33 cellular contexts compared by ENCODE assay signal in genomic region chr16:72895951-72896350, GRCh38.
A peak's percentile ranks its signal among the peaks of the same experiment; 100 is the strongest.
DNase-seq lines count a peak whose midpoint lies in the region; ATAC-seq and TF ChIP-seq lines count a peak whose summit lies in the region.
"Had no signal": no experiment of that assay in that cellular context is flagged by ENCODE, and none has a peak within 500 bp of the region (broad histone marks: within the 10 kb centered on the region; RNA-seq: fewer than 3 reads in every experiment).

No MANE protein-coding gene starts in this region.

- H3K4me1 ChIP-seq in GM23248 (ENCODE audit: insufficient read depth) (no peaks in the 10 kb centered on the region), left ventricle myocardium inferior (peaks cover 42% of the 10 kb centered on the region), skeletal muscle satellite cell (ENCODE audit: control insufficient read depth, insufficient read depth, low read length) (peaks cover 44% of the 10 kb centered on the region), smooth muscle cell (ENCODE audit: low read depth) (peaks cover 9% of the 10 kb centered on the region)
- H3K4me1 ChIP-seq: BE2C had no signal

- H2AFZ ChIP-seq in GM23248 (no peak overlapping the region), smooth muscle cell (ENCODE audit: low read depth) (no peak overlapping the region)

- no peak for ATAC-seq in HG03095 (IDR thresholded peaks at IDR 0.05; ENCODE audit: unreplicated experiment)
- no peak for ATAC-seq in stimulated activated effector memory CD8-positive, alpha-beta T cell treated with anti-CD3 and anti-CD28 coated beads, Interleukin-12 subunit alpha, Interleukin-12 subunit beta, amount 100 ng/mL, for 72 hours
- ATAC-seq: activated CD8-positive, alpha-beta memory T cell treated with anti-CD3 and anti-CD28 coated beads, Interleukin-2, amount 10 ng/mL, durations not matched to agents 7 days and 5 days; activated T-cell treated with anti-CD3 and anti-CD28 coated beads, Interleukin-2, amount 50 U/mL, for 4 hours; gastrocnemius medialis; GM12878; stimulated activated naive CD8-positive, alpha-beta T cell treated with anti-CD3 and anti-CD28 coated beads, Interleukin-15, amount 100 ng/mL, for 72 hours had no signal

- no peaks in the 10 kb centered on the region for H3F3A ChIP-seq in GM23248 (ENCODE audit: insufficient read depth)
- H3F3A ChIP-seq in smooth muscle cell (ENCODE audit: low read depth) = no peaks in the 10 kb centered on the region

- in situ Hi-C loops in GM23248 (cut with MboI) = no loop called here

- 30 to 33% methylated on average over 11 of the region's 11 CpGs for WGBS in GM23248 (ENCODE audit: low coverage in 1 of 2, low lambda C conversion rate in 2 of 2, missing lambda C conversion rate in 2 of 2), 2 experiments
- WGBS in smooth muscle cell (ENCODE audit: low lambda C conversion rate) = 87% methylated on average over 11 of the region's 11 CpGs

- H3K27ac ChIP-seq in GM23248 (no peak overlapping the region), cingulate gyrus (ENCODE audit: low read depth, low read length) (peak overlapping the region; percentile 41), left ventricle myocardium inferior (replicated peaks) (peak overlapping the region; percentile 69), smooth muscle cell (ENCODE audit: low read depth) (no peak overlapping the region)
- H3K27ac ChIP-seq: esophagus squamous epithelium, RWPE1, SK-N-MC had no signal

- H3K79me2 ChIP-seq in GM23248 (ENCODE audit: insufficient read depth) (peaks cover 28% of the 10 kb centered on the region), smooth muscle cell (ENCODE audit: low read depth) (peaks cover 14% of the 10 kb centered on the region)

- no peak overlapping the region for H3K27ac Mint-ChIP-seq in MCF 10A (ENCODE audit: low read depth, unreplicated experiment)
- H3K27ac Mint-ChIP-seq in stimulated activated effector memory CD8-positive, alpha-beta T cell treated with anti-CD3 and anti-CD28 coated beads, Interleukin-12 subunit alpha, Interleukin-12 subunit beta, amount 100 ng/mL, for 72 hours = no peak overlapping the region
- H3K27ac Mint-ChIP-seq: activated CD8-positive, alpha-beta memory T cell treated with anti-CD3 and anti-CD28 coated beads, Interleukin-2, amount 10 ng/mL, durations not matched to agents 7 days and 5 days; activated naive CD8-positive, alpha-beta T cell treated with anti-CD3 and anti-CD28 coated beads, Interleukin-2, amount 10 ng/mL, durations not matched to agents 7 days and 5 days; HFFc6; nephron progenitor cell; stimulated activated naive CD8-positive, alpha-beta T cell treated with anti-CD3 and anti-CD28 coated beads, Interleukin-15, amount 100 ng/mL, for 72 hours had no signal

- H3K4me2 ChIP-seq in GM23248 (ENCODE audit: unreplicated experiment) (no peak overlapping the region), skeletal muscle satellite cell (ENCODE audit: low read length) (peak overlapping the region; percentile 24), smooth muscle cell (no peak overlapping the region)

- H3K27me3 ChIP-seq in GM23248 (replicated peaks; ENCODE audit: insufficient read depth) (no peaks in the 10 kb centered on the region), left ventricle myocardium inferior (ENCODE audit: low read depth) (no peaks in the 10 kb centered on the region), skeletal muscle satellite cell (ENCODE audit: control insufficient read depth, insufficient read depth, low read length) (no peaks in the 10 kb centered on the region), smooth muscle cell (ENCODE audit: low read depth) (no peaks in the 10 kb centered on the region)
- H3K27me3 ChIP-seq: BE2C, esophagus squamous epithelium, gastrocnemius medialis had no signal

- H3K9me2 ChIP-seq in GM23248 (ENCODE audit: insufficient read depth) = no peaks in the 10 kb centered on the region

- no peaks in the 10 kb centered on the region for H3K9me3 Mint-ChIP-seq in MCF 10A (ENCODE audit: unreplicated experiment)
- H3K9me3 Mint-ChIP-seq in stimulated activated effector memory CD8-positive, alpha-beta T cell treated with anti-CD3 and anti-CD28 coated beads, Interleukin-12 subunit alpha, Interleukin-12 subunit beta, amount 100 ng/mL, for 72 hours = no peaks in the 10 kb centered on the region
- H3K9me3 Mint-ChIP-seq: activated T-cell treated with anti-CD3 and anti-CD28 coated beads, Interleukin-2, amount 50 U/mL, for 4 hours; central memory CD8-positive, alpha-beta T cell; HFFc6; nephron progenitor cell had no signal

- H4K20me1 ChIP-seq in GM23248 (ENCODE audit: insufficient read depth) (no peaks in the 10 kb centered on the region; the same call in 1 of the 2 replicates), smooth muscle cell (ENCODE audit: low read depth) (peaks cover 35% of the 10 kb centered on the region)

- no peaks in the 10 kb centered on the region for H3K36me3 ChIP-seq in GM23248 (ENCODE audit: low read depth)
- no peaks in the 10 kb centered on the region for H3K36me3 ChIP-seq in left ventricle myocardium inferior
- peaks cover under 1% of the 10 kb centered on the region for H3K36me3 ChIP-seq in skeletal muscle satellite cell (ENCODE audit: insufficient read depth, low read length)
- no peaks in the 10 kb centered on the region for H3K36me3 ChIP-seq in smooth muscle cell (ENCODE audit: low read depth)
- H3K36me3 ChIP-seq: BE2C, esophagus squamous epithelium, gastrocnemius medialis had no signal

- no TSS peak for BruUV-seq in MCF 10A (replicated peaks; lab: Mats Ljungman, UMichigan)

- TF ChIP-seq CTCF in left ventricle myocardium inferior (IDR thresholded peaks at IDR 0.05; ENCODE audit: borderline replicate concordance) = no peak
- no peak for TF ChIP-seq CTCF in MCF 10A (IDR thresholded peaks at IDR 0.05; ENCODE audit: unreplicated experiment)
- TF ChIP-seq CTCF in smooth muscle cell (IDR thresholded peaks at IDR 0.05; ENCODE audit: borderline replicate concordance, insufficient read depth, poor library complexity, severe bottlenecking) = no peak

- H3K9ac ChIP-seq in GM23248 (no peak overlapping the region), skeletal muscle satellite cell (ENCODE audit: low read depth, low read length) (no peak overlapping the region), smooth muscle cell (ENCODE audit: low read depth) (no peak overlapping the region)

- POLR2A ChIA-PET in MCF 10A (lab: Yijun Ruan, JAX) = no interaction called here

- intact Hi-C loops in left ventricle myocardium inferior (cut with micrococcal nuclease) = no loop called here
- intact Hi-C loops in MCF 10A (cut with micrococcal nuclease) = no loop called here

- no peak overlapping the region for H3K4me3 Mint-ChIP-seq in MCF 10A (ENCODE audit: unreplicated experiment)
- H3K4me3 Mint-ChIP-seq in stimulated activated effector memory CD8-positive, alpha-beta T cell treated with anti-CD3 and anti-CD28 coated beads, Interleukin-12 subunit alpha, Interleukin-12 subunit beta, amount 100 ng/mL, for 72 hours = no peak overlapping the region
- H3K4me3 Mint-ChIP-seq: activated CD8-positive, alpha-beta memory T cell treated with anti-CD3 and anti-CD28 coated beads, Interleukin-2, amount 10 ng/mL, durations not matched to agents 7 days and 5 days; activated naive CD8-positive, alpha-beta T cell treated with anti-CD3 and anti-CD28 coated beads, Interleukin-2, amount 10 ng/mL, durations not matched to agents 7 days and 5 days; activated T-cell treated with anti-CD3 and anti-CD28 coated beads, Interleukin-2, amount 50 U/mL, for 4 hours; central memory CD8-positive, alpha-beta T cell; HFFc6; nephron progenitor cell; stimulated activated naive CD8-positive, alpha-beta T cell treated with anti-CD3 and anti-CD28 coated beads, Interleukin-15, amount 100 ng/mL, for 72 hours had no signal

- peaks cover 43% of the 10 kb centered on the region for H3K36me3 Mint-ChIP-seq in MCF 10A (ENCODE audit: insufficient read depth, unreplicated experiment)
- no peaks in the 10 kb centered on the region for H3K36me3 Mint-ChIP-seq in stimulated activated effector memory CD8-positive, alpha-beta T cell treated with anti-CD3 and anti-CD28 coated beads, Interleukin-12 subunit alpha, Interleukin-12 subunit beta, amount 100 ng/mL, for 72 hours
- H3K36me3 Mint-ChIP-seq: activated CD8-positive, alpha-beta memory T cell treated with anti-CD3 and anti-CD28 coated beads, Interleukin-2, amount 10 ng/mL, durations not matched to agents 7 days and 5 days; activated naive CD8-positive, alpha-beta T cell treated with anti-CD3 and anti-CD28 coated beads, Interleukin-2, amount 10 ng/mL, durations not matched to agents 7 days and 5 days had no signal

- H3K27me3 Mint-ChIP-seq in MCF 10A (ENCODE audit: insufficient read depth, unreplicated experiment) = no peaks in the 10 kb centered on the region
- H3K27me3 Mint-ChIP-seq: activated CD8-positive, alpha-beta memory T cell treated with anti-CD3 and anti-CD28 coated beads, Interleukin-2, amount 10 ng/mL, durations not matched to agents 7 days and 5 days had no signal

- peak; percentile 13 for DNase-seq in GM23248
- no peak for DNase-seq in left ventricle myocardium inferior
- no peak for DNase-seq in MCF 10A (ENCODE audit: unreplicated experiment)
- DNase-seq in smooth muscle cell (lab: John Stamatoyannopoulos, UW; ENCODE audit: unreplicated experiment) = no peak
- no peak for DNase-seq in stimulated activated effector memory CD8-positive, alpha-beta T cell treated with anti-CD3 and anti-CD28 coated beads, Interleukin-12 subunit alpha, Interleukin-12 subunit beta, amount 100 ng/mL, for 72 hours (ENCODE audit: low spot score in 2 of 2)
- DNase-seq: ACHN; activated CD4-positive, CD25-positive, alpha-beta regulatory T cell; activated CD8-positive, alpha-beta memory T cell treated with anti-CD3 and anti-CD28 coated beads, Interleukin-2, amount 10 ng/mL, durations not matched to agents 7 days and 5 days; activated gamma-delta T cell; activated naive CD8-positive, alpha-beta T cell treated with anti-CD3 and anti-CD28 coated beads, Interleukin-2, amount 10 ng/mL, durations not matched to agents 7 days and 5 days; activated T-cell treated with anti-CD3 and anti-CD28 coated beads, Interleukin-2, amount 50 U/mL, for 4 hours; BE2C; DMS 273 treated with DMSO at 0.1 percent for 48 hours; esophagus squamous epithelium; gastrocnemius medialis; GOT3; HFFc6; hippocampal formation; mammary epithelial cell; NCI-H1417 treated with DMSO at 0.1 percent for 48 hours; NCI-H2029 treated with DMSO at 0.1 percent for 48 hours; NCI-H226; NCI-H774; nephron progenitor cell; stimulated activated CD8-positive, alpha-beta memory T cell treated with anti-CD3 and anti-CD28 coated beads, Interleukin-4, amount 100 ng/mL, for 48 hours; stimulated activated naive CD8-positive, alpha-beta T cell treated with anti-CD3 and anti-CD28 coated beads, Interleukin-15, amount 100 ng/mL, for 72 hours had no signal

- CTCF ChIA-PET in MCF 10A (lab: Yijun Ruan, JAX) = interaction anchor here (1.7 kb wide), 1 partner anchor 13 kb away, joined by 3 read pairs; no protein-coding TSS in a partner anchor

- no peaks in the 10 kb centered on the region for H3K4me1 Mint-ChIP-seq in MCF 10A (ENCODE audit: insufficient read depth, unreplicated experiment)
- H3K4me1 Mint-ChIP-seq in stimulated activated effector memory CD8-positive, alpha-beta T cell treated with anti-CD3 and anti-CD28 coated beads, Interleukin-12 subunit alpha, Interleukin-12 subunit beta, amount 100 ng/mL, for 72 hours = no peaks in the 10 kb centered on the region
- H3K4me1 Mint-ChIP-seq: activated CD8-positive, alpha-beta memory T cell treated with anti-CD3 and anti-CD28 coated beads, Interleukin-2, amount 10 ng/mL, durations not matched to agents 7 days and 5 days; activated naive CD8-positive, alpha-beta T cell treated with anti-CD3 and anti-CD28 coated beads, Interleukin-2, amount 10 ng/mL, durations not matched to agents 7 days and 5 days; central memory CD8-positive, alpha-beta T cell; stimulated activated naive CD8-positive, alpha-beta T cell treated with anti-CD3 and anti-CD28 coated beads, Interleukin-15, amount 100 ng/mL, for 72 hours had no signal

- H3K9me3 ChIP-seq in GM23248 (ENCODE audit: low read depth) (no peaks in the 10 kb centered on the region), left ventricle myocardium inferior (replicated peaks) (no peaks in the 10 kb centered on the region), skeletal muscle satellite cell (replicated peaks; ENCODE audit: low read length) (no peaks in the 10 kb centered on the region), smooth muscle cell (replicated peaks; ENCODE audit: low read depth) (no peaks in the 10 kb centered on the region)
- H3K9me3 ChIP-seq: BE2C, esophagus squamous epithelium, gastrocnemius medialis had no signal

- no peak overlapping the region for H3K4me3 ChIP-seq in GM23248
- no peak overlapping the region for H3K4me3 ChIP-seq in left ventricle myocardium inferior
- H3K4me3 ChIP-seq in skeletal muscle satellite cell (ENCODE audit: low read length) = no peak overlapping the region
- H3K4me3 ChIP-seq in smooth muscle cell = no peak overlapping the region
- H3K4me3 ChIP-seq: esophagus squamous epithelium, gastrocnemius medialis, GM12878, SK-N-MC had no signal

Comparison
In these comparisons a context has a peak if more than half of its experiments do, and no peak if none do; other contexts are left out.
1. H3K27ac ChIP-seq: peak in cingulate gyrus (single experiment) and left ventricle myocardium inferior (single experiment); none in GM23248 (single experiment) and smooth muscle cell (single experiment).